ENCODE assay signal across 1 cellular context in genomic region chr20:50810063-50810462, GRCh38.
TF ChIP-seq lines count a peak whose summit lies in the region.

No MANE protein-coding gene starts in this region.

TF ChIP-seq in HepG2, 621 proteins besides CTCF, POLR2A, EP300 and RAD21:
- TF ChIP-seq DR1 (CRISPR knock-in tag; IDR thresholded peaks at IDR 0.05) (no peak), ZNF570 (CRISPR knock-in tag; IDR thresholded peaks at IDR 0.05; ENCODE audit: borderline replicate concordance) (no peak), CAMTA2 (CRISPR knock-in tag; IDR thresholded peaks at IDR 0.05; ENCODE audit: borderline replicate concordance) (no peak), CENPBD1 (CRISPR knock-in tag; IDR thresholded peaks at IDR 0.05; ENCODE audit: borderline replicate concordance, low read depth) (no peak), MTA1 (CRISPR knock-in tag; IDR thresholded peaks at IDR 0.05; ENCODE audit: borderline replicate concordance) (no peak), CEBPG (CRISPR knock-in tag; IDR thresholded peaks at IDR 0.05) (no peak), ZNF768 (CRISPR knock-in tag; IDR thresholded peaks at IDR 0.05) (no peak), AHDC1 (CRISPR knock-in tag; IDR thresholded peaks at IDR 0.05; ENCODE audit: borderline replicate concordance) (no peak), PATZ1 (CRISPR knock-in tag; IDR thresholded peaks at IDR 0.05) (no peak), SAP130 (CRISPR knock-in tag; IDR thresholded peaks at IDR 0.05; ENCODE audit: low read depth) (no peak), ZNF142 (CRISPR knock-in tag; IDR thresholded peaks at IDR 0.05) (no peak), ZNF33B (CRISPR knock-in tag; IDR thresholded peaks at IDR 0.05) (no peak), HNRNPUL1 (IDR thresholded peaks at IDR 0.05; ENCODE audit: low read depth, low read length) (no peak), ZNF672 (CRISPR knock-in tag; IDR thresholded peaks at IDR 0.05) (no peak), BORCS8-MEF2B (CRISPR knock-in tag; IDR thresholded peaks at IDR 0.05) (no peak), BCL6 (CRISPR knock-in tag; IDR thresholded peaks at IDR 0.05) (no peak), MED1 (CRISPR knock-in tag; IDR thresholded peaks at IDR 0.05) (no peak)
